In the genomic region with DNA sequence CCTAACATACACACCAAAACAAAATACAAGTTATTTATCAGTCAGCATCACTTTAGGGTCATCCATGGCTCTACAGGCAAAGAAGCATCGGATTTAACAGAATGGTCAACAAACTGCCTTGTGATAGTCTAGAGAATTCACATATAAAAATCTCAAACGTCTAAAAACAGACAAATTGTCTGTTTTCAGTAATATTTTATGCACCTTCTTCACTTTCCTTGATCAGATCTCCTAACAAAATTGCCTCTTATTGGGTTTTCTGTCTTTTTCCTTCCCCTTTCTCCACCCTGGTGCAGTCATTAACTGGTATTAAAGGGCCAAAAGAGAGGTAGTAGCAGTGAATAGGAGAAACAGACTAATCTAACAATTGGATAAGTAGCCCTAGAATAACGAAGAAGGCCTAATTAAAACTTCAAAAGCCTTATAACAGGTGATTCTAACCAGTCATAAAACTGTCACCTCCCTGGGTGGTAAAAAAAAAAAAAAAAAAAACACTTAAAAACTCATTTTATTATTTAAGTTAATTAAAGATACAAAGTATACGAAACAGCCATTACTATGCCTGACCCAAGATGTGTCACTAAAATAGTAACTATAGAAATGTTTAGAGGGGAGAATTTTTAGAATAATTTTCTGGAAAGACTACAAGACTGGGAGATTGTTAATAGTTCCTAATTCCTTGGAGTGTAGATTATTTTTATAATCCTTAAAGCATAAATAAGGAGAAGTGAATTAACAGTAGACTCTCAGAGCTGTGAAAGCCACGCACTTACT, we compare ENCODE assay signal across 9 cellular contexts. TPM values are rescaled to one million over a fixed set of nuclear protein-coding genes. Genes with fewer than 3 reads are reported as not detected.
DNase-seq lines count a peak whose midpoint lies in the region; ATAC-seq and TF ChIP-seq lines count a peak whose summit lies in the region.
"Had no signal": no experiment of that assay in that cellular context is flagged by ENCODE, and none has a peak within 500 bp of the region (broad histone marks: within the 10 kb centered on the region; RNA-seq: fewer than 3 reads in every experiment).

No MANE protein-coding gene starts in this region.

- H3K4me3 Mint-ChIP-seq in CD14-positive monocyte (peak overlapping the region; percentile 85 to 91), IgD-negative memory B cell (peak overlapping the region; percentile 83 to 97 (median 91))
- H3K4me3 Mint-ChIP-seq in naive thymus-derived CD8-positive, alpha-beta T cell = peak overlapping the region; percentile 79 to 97 (median 90)

- H3K9me3 ChIP-seq in colonic mucosa (no peaks in the 10 kb centered on the region), thyroid gland (no peaks in the 10 kb centered on the region)
- H3K9me3 ChIP-seq: neutrophil had no signal

- no peak for DNase-seq in CD14-positive monocyte (ENCODE audit: low spot score)
- DNase-seq in colonic mucosa = no peak
- no peak for DNase-seq in naive thymus-derived CD8-positive, alpha-beta T cell
- no peak for DNase-seq in germinal center (ENCODE audit: low spot score)
- no peak for DNase-seq in stimulated activated CD4-positive, alpha-beta T cell treated with anti-CD3 and anti-CD28 coated beads, Interleukin-4, amount 100 ng/mL, for 24 hours
- DNase-seq in thyroid gland = no peak

- no peaks in the 10 kb centered on the region for H3K4me1 ChIP-seq in colonic mucosa
- H3K4me1 ChIP-seq in thyroid gland = peaks cover 3 to 4% of the 10 kb centered on the region in 2 donors

- POLR2A ChIA-PET in naive thymus-derived CD8-positive, alpha-beta T cell (lab: Charles Lee) = no interaction called here

- H3K9me3 Mint-ChIP-seq in CD14-positive monocyte (peaks cover 0 to 5% (median 0%) of the 10 kb centered on the region in 7 donors), IgD-negative memory B cell (no peaks in the 10 kb centered on the region)
- no peaks in the 10 kb centered on the region for H3K9me3 Mint-ChIP-seq in naive thymus-derived CD8-positive, alpha-beta T cell

- H3K9ac ChIP-seq in colonic mucosa (ENCODE audit: low read depth in 2 of 2, low read length in 2 of 2) = no peak overlapping the region

- no peaks in the 10 kb centered on the region for H3K36me3 ChIP-seq in colonic mucosa
- no peaks in the 10 kb centered on the region for H3K36me3 ChIP-seq in thyroid gland
- H3K36me3 ChIP-seq: neutrophil had no signal

- H3K27ac ChIP-seq in colonic mucosa = no peak overlapping the region
- H3K27ac ChIP-seq in thyroid gland = peak overlapping the region in 1 of 3 donors; percentile 82
- H3K27ac ChIP-seq: neutrophil had no signal

- H3K27ac Mint-ChIP-seq in CD14-positive monocyte (no peak overlapping the region), IgD-negative memory B cell (no peak overlapping the region)
- peak overlapping the region in 6 of 10 donors; percentile 81 to 96 (median 86) for H3K27ac Mint-ChIP-seq in naive thymus-derived CD8-positive, alpha-beta T cell

- TF ChIP-seq POLR2A in thyroid gland (IDR thresholded peaks at IDR 0.05) = no peak

- peaks cover 15% of the 10 kb centered on the region for H3K4me1 Mint-ChIP-seq in CD14-positive monocyte
- peaks cover 7 to 11% (median 10%) of the 10 kb centered on the region in 3 donors for H3K4me1 Mint-ChIP-seq in IgD-negative memory B cell
- H3K4me1 Mint-ChIP-seq in naive thymus-derived CD8-positive, alpha-beta T cell = peaks cover 12 to 19% (median 16%) of the 10 kb centered on the region in 4 donors

- WGBS in thyroid gland, 2 donors = 80% methylated on average over 5 of the region's 5 CpGs

- no peaks in the 10 kb centered on the region for H3K27me3 ChIP-seq in colonic mucosa
- no peaks in the 10 kb centered on the region for H3K27me3 ChIP-seq in thyroid gland

- intact Hi-C loops in CD14-positive monocyte (cut with micrococcal nuclease) = no loop called here
- intact Hi-C loops in colonic mucosa (cut with DNase I) = no loop called here
- intact Hi-C loops in thyroid gland (cut with DNase I) = no loop called here

- TF ChIP-seq CTCF in CD14-positive monocyte (IDR thresholded peaks at IDR 0.05) = no peak
- no peak for TF ChIP-seq CTCF in colonic mucosa (IDR thresholded peaks at IDR 0.05)
- no peak for TF ChIP-seq CTCF in thyroid gland (IDR thresholded peaks at IDR 0.05)

- ATAC-seq in naive thymus-derived CD8-positive, alpha-beta T cell = no peak
- no peak for ATAC-seq in GM21360 (IDR thresholded peaks at IDR 0.05; ENCODE audit: unreplicated experiment)

- peaks cover 20 to 38% (median 26%) of the 10 kb centered on the region in 3 donors for H3K27me3 Mint-ChIP-seq in CD14-positive monocyte (ENCODE audit: low read depth in 3 of 3)
- peaks cover 9% of the 10 kb centered on the region for H3K27me3 Mint-ChIP-seq in IgD-negative memory B cell
- peaks cover 0 to 16% (median 3%) of the 10 kb centered on the region in 5 donors for H3K27me3 Mint-ChIP-seq in naive thymus-derived CD8-positive, alpha-beta T cell

- peaks cover 0 to 2% of the 10 kb centered on the region in 2 donors for H3K36me3 Mint-ChIP-seq in CD14-positive monocyte
- no peaks in the 10 kb centered on the region for H3K36me3 Mint-ChIP-seq in IgD-negative memory B cell
- no peaks in the 10 kb centered on the region for H3K36me3 Mint-ChIP-seq in naive thymus-derived CD8-positive, alpha-beta T cell

- H3K4me3 ChIP-seq in colonic mucosa = peak overlapping the region; percentile 84
- H3K4me3 ChIP-seq in thyroid gland (replicated peaks in 1 of 3) = peak overlapping the region in 1 of 3 donors; percentile 76

RNA-seq across cellular contexts. Expression of gene KIF21A, which starts 1.5 kb away (rescaled TPM):
- polyA plus RNA-seq in CD14-positive monocyte = under 1 TPM in 1 of 2 donors, not detected in 1; 0.03 TPM
- 1.8 TPM for polyA plus RNA-seq in IgD-negative memory B cell
- 10 to 100 TPM; 24.6 to 31.0 TPM for total RNA-seq in colonic mucosa
- total RNA-seq in naive thymus-derived CD8-positive, alpha-beta T cell = 10 to 100 TPM in 1 of 2 experiments, 1 to 10 TPM in 1; 9.5 to 12.1 TPM
- polyA plus RNA-seq in naive thymus-derived CD8-positive, alpha-beta T cell = 1 to 10 TPM; 2.8 to 7.7 (median 5.0) TPM
- 100 to 1,000 TPM in 1 of 4 donors, 10 to 100 TPM in 3; 17.5 to 149 (median 33.1) TPM for total RNA-seq in thyroid gland

Comparison
In these comparisons a context has a peak if more than half of its experiments do, and no peak if none do; other contexts are left out.
1. H3K27ac Mint-ChIP-seq: peak in naive thymus-derived CD8-positive, alpha-beta T cell (6 of 10); none in CD14-positive monocyte (0 of 7) and IgD-negative memory B cell (0 of 3).
2. Peak in every context shown above with its lines, with median percentiles within 50 percentile points of each other: H3K4me3 Mint-ChIP-seq.